In the genomic region with DNA sequence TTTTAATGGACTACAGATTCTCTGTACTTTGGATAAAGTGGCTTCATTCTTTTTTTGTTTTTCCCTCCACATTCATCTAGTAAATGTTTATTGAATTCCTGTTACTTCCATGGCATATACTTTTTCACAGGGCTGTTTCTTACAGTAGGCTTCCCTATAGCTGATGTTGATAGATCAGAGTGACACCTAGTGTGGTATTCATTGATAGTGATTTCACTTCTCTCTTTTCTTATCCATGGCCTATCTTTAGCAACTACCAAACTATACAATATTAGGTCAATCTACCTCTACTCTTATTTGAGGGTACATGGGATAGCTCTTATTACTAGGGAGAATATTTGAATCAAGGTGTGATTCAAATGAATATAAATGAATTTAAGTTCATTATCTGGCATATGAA, we compare ENCODE assay signal across 20 cellular contexts. TPM values are rescaled to one million over a fixed set of nuclear protein-coding genes. Genes with fewer than 3 reads are reported as not detected.
DNase-seq lines count a peak whose midpoint lies in the region; ATAC-seq, FAIRE-seq and TF ChIP-seq lines count a peak whose summit lies in the region.
"Had no signal": no experiment of that assay in that cellular context is flagged by ENCODE, and none has a peak within 500 bp of the region (broad histone marks: within the 10 kb centered on the region; RNA-seq: fewer than 3 reads in every experiment).

No MANE protein-coding gene starts in this region.

- no peaks in the 10 kb centered on the region for H4K20me1 ChIP-seq in Karpas-422 (ENCODE audit: insufficient read depth, low read depth, low read length)

- no peak overlapping the region for H3K4me3 Mint-ChIP-seq in glutamatergic neuron (ENCODE audit: unreplicated experiment)

- H3K9me2 ChIP-seq in Karpas-422 (replicated peaks; ENCODE audit: insufficient read depth, low read length): no peaks in the 10 kb centered on the region

- no peak for DNase-seq in GM12892 (ENCODE audit: insufficient read length)
- no peak for DNase-seq in GM19239 (ENCODE audit: insufficient read length, low spot score)
- no peak for DNase-seq in NCI-H774 (lab: John Stamatoyannopoulos, UW)
- DNase-seq in thyroid gland: no peak
- no peak for DNase-seq in Karpas-422
- no peak for DNase-seq in glutamatergic neuron
- DNase-seq: activated naive CD4-positive, alpha-beta T cell; Caco-2; dermis blood vessel endothelial cell; GDM1; NCI-H1694 treated with DMSO at 0.1 percent for 48 hours; NCI-H524 treated with DMSO at 0.1 percent for 48 hours; Peyer's patch; posterior cingulate gyrus; spleen; SW 1271 had no signal

- H3K4me2 ChIP-seq in Karpas-422 (ENCODE audit: low read depth, low read length, poor library complexity, severe bottlenecking): no peak overlapping the region
- H3K4me2 ChIP-seq: hepatocyte had no signal

- no peaks in the 10 kb centered on the region for H3K36me3 Mint-ChIP-seq in glutamatergic neuron (ENCODE audit: unreplicated experiment)

- H3K4me1 Mint-ChIP-seq in glutamatergic neuron (ENCODE audit: low read depth, unreplicated experiment): no peaks in the 10 kb centered on the region

- intact Hi-C loops in thyroid gland (cut with DNase I): no loop called here

- H3K27ac Mint-ChIP-seq in glutamatergic neuron (ENCODE audit: unreplicated experiment): no peak overlapping the region

- ATAC-seq in HG02678 (IDR thresholded peaks at IDR 0.05; ENCODE audit: unreplicated experiment) (peak; percentile 56), HG03442 (IDR thresholded peaks at IDR 0.05; ENCODE audit: unreplicated experiment) (peak; percentile 77)

- no peaks in the 10 kb centered on the region for H3K79me2 ChIP-seq in Karpas-422 (ENCODE audit: low read length)
- H3K79me2 ChIP-seq: hepatocyte had no signal

- H3K9me3 ChIP-seq in thyroid gland (no peaks in the 10 kb centered on the region), Karpas-422 (ENCODE audit: low read length) (no peaks in the 10 kb centered on the region)
- H3K9me3 ChIP-seq: Caco-2, HAP-1, Peyer's patch, spleen had no signal

- no peaks in the 10 kb centered on the region for H3K27me3 ChIP-seq in thyroid gland
- H3K27me3 ChIP-seq in Karpas-422 (ENCODE audit: low read length): 0 out of 2 replicates have a peak, but pooled peaks cover 2% of the 10 kb centered on the region
- H3K27me3 ChIP-seq: hepatocyte, Peyer's patch, spleen had no signal

- no peak overlapping the region for H3K9ac ChIP-seq in Karpas-422 (ENCODE audit: low read length)

- H2AFZ ChIP-seq in Karpas-422 (ENCODE audit: low read length): no peak overlapping the region
- H2AFZ ChIP-seq: hepatocyte had no signal

- no peaks in the 10 kb centered on the region for H3K27me3 Mint-ChIP-seq in glutamatergic neuron (ENCODE audit: unreplicated experiment)

- H3K36me3 ChIP-seq in thyroid gland: no peaks in the 10 kb centered on the region
- no peaks in the 10 kb centered on the region for H3K36me3 ChIP-seq in Karpas-422 (ENCODE audit: insufficient read depth, low read length)
- H3K36me3 ChIP-seq: spleen had no signal

- no peak for TF ChIP-seq POLR2A in GM12892 (IDR thresholded peaks at IDR 0.05; ENCODE audit: low read depth, low read length)
- no peak for TF ChIP-seq POLR2A in thyroid gland (IDR thresholded peaks at IDR 0.05)

- H3K27ac ChIP-seq in thyroid gland (no peak overlapping the region), Karpas-422 (ENCODE audit: low read length) (no peak overlapping the region)
- H3K27ac ChIP-seq: hepatocyte, Peyer's patch, spleen had no signal

- H3K9me3 Mint-ChIP-seq in glutamatergic neuron (ENCODE audit: unreplicated experiment): no peaks in the 10 kb centered on the region

- H3K4me1 ChIP-seq in thyroid gland: no peaks in the 10 kb centered on the region
- H3K4me1 ChIP-seq in Karpas-422 (ENCODE audit: low read length): no peaks in the 10 kb centered on the region
- H3K4me1 ChIP-seq: Caco-2, HAP-1, Peyer's patch, spleen had no signal

- H3K4me3 ChIP-seq in thyroid gland (replicated peaks in 1 of 3) (no peak overlapping the region), Karpas-422 (ENCODE audit: low read length) (no peak overlapping the region)
- H3K4me3 ChIP-seq: HAP-1, hepatocyte, Peyer's patch, spleen had no signal

- TF ChIP-seq CTCF in thyroid gland (IDR thresholded peaks at IDR 0.05) (no peak), glutamatergic neuron (IDR thresholded peaks at IDR 0.05; ENCODE audit: partially characterized antibody, unreplicated experiment) (no peak)

- peak; percentile 21 for FAIRE-seq in GM12892 (lab: Jason Lieb, UNC)
- peak; percentile 42 for FAIRE-seq in GM19239 (lab: Jason Lieb, UNC)

RNA-seq across cellular contexts. Expression of a gene that starts 35.8 kb away (rescaled TPM):
- polyA plus RNA-seq in GM12892 (2012; ENCODE audit: missing spikeins): 13.2 TPM
- total RNA-seq in thyroid gland (1 to 10 TPM; 5.9 to 9.0 (median 8.3) TPM), glutamatergic neuron (ENCODE audit: unreplicated experiment) (32.5 TPM)
- total RNA-seq in Karpas-422 (2014; rRNA removed; shearing (Covaris generic); ENCODE audit: low replicate concordance): 1.1 and 1.6 TPM in 2 replicates
